Comparison of ENCODE assay signal across 9 cellular contexts in genomic region chr11:69157156-69157821, GRCh38. TPM values are rescaled to one million over a fixed set of nuclear protein-coding genes. Genes with fewer than 3 reads are reported as not detected.
DNase-seq lines count a peak whose midpoint lies in the region; ATAC-seq and TF ChIP-seq lines count a peak whose summit lies in the region.
"Had no signal": no experiment of that assay in that cellular context is flagged by ENCODE, and none has a peak within 500 bp of the region (broad histone marks: within the 10 kb centered on the region; RNA-seq: fewer than 3 reads in every experiment).

No MANE protein-coding gene starts in this region.

- H3K4me3 ChIP-seq in right atrium auricular region (peak overlapping the region in 1 of 2 donors; percentile 20), skin epidermis (peak overlapping the region in 1 of 7 experiments; percentile 1)

- H3K27ac ChIP-seq in right atrium auricular region (peak overlapping the region; percentile 75 to 76), skin epidermis (peak overlapping the region in 14 of 21 experiments; percentile 2 to 72 (median 18))

- peak; percentile 14 for TF ChIP-seq POLR2A in GM15510 (IDR thresholded peaks at IDR 0.05; ENCODE audit: borderline replicate concordance, extremely low read depth, insufficient read length)

- no peaks in the 10 kb centered on the region for H3K36me3 ChIP-seq in right atrium auricular region

- H3K9me3 ChIP-seq in right atrium auricular region: no peaks in the 10 kb centered on the region

- H3K27me3 ChIP-seq in right atrium auricular region: no peaks in the 10 kb centered on the region

- DNase-seq in SW480 (ENCODE audit: low spot score): peak; percentile 68
- no peak for DNase-seq in right atrium auricular region (ENCODE audit: low spot score)
- DNase-seq in NCI-H2107 (lab: John Stamatoyannopoulos, UW): no peak
- no peak for DNase-seq in UCSD-AML1 (lab: John Stamatoyannopoulos, UW; ENCODE audit: unreplicated experiment)
- DNase-seq: PC-3 had no signal

- no peak for TF ChIP-seq CTCF in right atrium auricular region (IDR thresholded peaks at IDR 0.05)

- no peak for ATAC-seq in HG03457 (IDR thresholded peaks at IDR 0.05; ENCODE audit: unreplicated experiment)
- no peak for ATAC-seq in GM21529 (IDR thresholded peaks at IDR 0.05; ENCODE audit: unreplicated experiment)
- ATAC-seq: PC-3 had no signal

- H3K4me1 ChIP-seq in right atrium auricular region: peaks cover 0 to 45% of the 10 kb centered on the region in 2 donors

RNA-seq across cellular contexts. Expression of gene SMIM38, which starts 1.6 kb away (rescaled TPM):
- total RNA-seq in right atrium auricular region: under 1 TPM in 1 of 2 donors, not detected in 1; 0.35 TPM
